ENCODE assay signal across 2 cellular contexts in the genomic region with DNA sequence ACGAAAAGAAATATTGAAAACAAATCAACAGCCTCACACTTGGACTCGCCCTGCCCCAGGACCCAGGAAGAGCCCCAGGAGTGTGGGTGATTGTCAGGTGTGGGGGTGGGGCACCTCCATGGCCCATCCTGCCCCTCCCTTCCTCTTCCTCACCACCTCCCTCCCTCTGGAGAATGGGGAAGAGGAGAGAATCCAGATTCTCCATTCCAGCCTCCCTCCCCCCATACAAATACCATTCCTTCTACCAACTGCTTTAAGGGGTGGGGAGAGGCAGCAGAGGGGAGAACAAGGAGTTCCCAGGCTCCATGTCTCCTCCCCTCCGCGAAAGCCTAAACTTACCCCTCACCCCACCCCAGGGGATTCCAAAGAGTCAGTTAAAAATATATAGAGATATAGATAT.
TF ChIP-seq lines count a peak whose summit lies in the region.

No MANE protein-coding gene starts in this region.

TF ChIP-seq in SK-N-SH, 30 proteins besides CTCF, POLR2A, EP300 and RAD21 (continued from another document):
- TF ChIP-seq, protein P1, sequence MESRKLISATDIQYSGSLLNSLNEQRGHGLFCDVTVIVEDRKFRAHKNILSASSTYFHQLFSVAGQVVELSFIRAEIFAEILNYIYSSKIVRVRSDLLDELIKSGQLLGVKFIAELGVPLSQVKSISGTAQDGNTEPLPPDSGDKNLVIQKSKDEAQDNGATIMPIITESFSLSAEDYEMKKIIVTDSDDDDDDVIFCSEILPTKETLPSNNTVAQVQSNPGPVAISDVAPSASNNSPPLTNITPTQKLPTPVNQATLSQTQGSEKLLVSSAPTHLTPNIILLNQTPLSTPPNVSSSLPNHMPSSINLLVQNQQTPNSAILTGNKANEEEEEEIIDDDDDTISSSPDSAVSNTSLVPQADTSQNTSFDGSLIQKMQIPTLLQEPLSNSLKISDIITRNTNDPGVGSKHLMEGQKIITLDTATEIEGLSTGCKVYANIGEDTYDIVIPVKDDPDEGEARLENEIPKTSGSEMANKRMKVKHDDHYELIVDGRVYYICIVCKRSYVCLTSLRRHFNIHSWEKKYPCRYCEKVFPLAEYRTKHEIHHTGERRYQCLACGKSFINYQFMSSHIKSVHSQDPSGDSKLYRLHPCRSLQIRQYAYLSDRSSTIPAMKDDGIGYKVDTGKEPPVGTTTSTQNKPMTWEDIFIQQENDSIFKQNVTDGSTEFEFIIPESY (IDR thresholded peaks at IDR 0.05; ENCODE audit: borderline replicate concordance, low read depth): no peak
- TF ChIP-seq SMC3 (IDR thresholded peaks at IDR 0.05; ENCODE audit: low read depth, low read length) (no peak), CHD2 (IDR thresholded peaks at IDR 0.05; ENCODE audit: low read length, partially characterized antibody) (no peak), YY1 (IDR thresholded peaks at IDR 0.05; ENCODE audit: low read depth) (no peak), EZH2phosphoT487 (IDR thresholded peaks at IDR 0.05; ENCODE audit: borderline replicate concordance, low read depth) (no peak), MEF2A (IDR thresholded peaks at IDR 0.05; ENCODE audit: borderline replicate concordance, low read depth) (no peak), TAF1 (IDR thresholded peaks at IDR 0.05; ENCODE audit: borderline replicate concordance, low read depth, low read length) (no peak), GATA2 (CRISPR knock-in tag; IDR thresholded peaks at IDR 0.05) (no peak), RXRA (IDR thresholded peaks at IDR 0.05; ENCODE audit: borderline replicate concordance, low read depth) (no peak), GABPA (IDR thresholded peaks at IDR 0.05; ENCODE audit: low read depth) (no peak), POLR2AphosphoS5 (IDR thresholded peaks at IDR 0.05; ENCODE audit: low read depth, low read length) (no peak), SIN3A (IDR thresholded peaks at IDR 0.05; ENCODE audit: borderline replicate concordance, low read depth, low read length) (no peak), FOXJ3 (CRISPR knock-in tag; IDR thresholded peaks at IDR 0.05) (no peak), ELF1 (IDR thresholded peaks at IDR 0.05) (no peak), RFX5 (IDR thresholded peaks at IDR 0.05; ENCODE audit: low read length) (no peak)
- TF ChIP-seq, protein P2, sequence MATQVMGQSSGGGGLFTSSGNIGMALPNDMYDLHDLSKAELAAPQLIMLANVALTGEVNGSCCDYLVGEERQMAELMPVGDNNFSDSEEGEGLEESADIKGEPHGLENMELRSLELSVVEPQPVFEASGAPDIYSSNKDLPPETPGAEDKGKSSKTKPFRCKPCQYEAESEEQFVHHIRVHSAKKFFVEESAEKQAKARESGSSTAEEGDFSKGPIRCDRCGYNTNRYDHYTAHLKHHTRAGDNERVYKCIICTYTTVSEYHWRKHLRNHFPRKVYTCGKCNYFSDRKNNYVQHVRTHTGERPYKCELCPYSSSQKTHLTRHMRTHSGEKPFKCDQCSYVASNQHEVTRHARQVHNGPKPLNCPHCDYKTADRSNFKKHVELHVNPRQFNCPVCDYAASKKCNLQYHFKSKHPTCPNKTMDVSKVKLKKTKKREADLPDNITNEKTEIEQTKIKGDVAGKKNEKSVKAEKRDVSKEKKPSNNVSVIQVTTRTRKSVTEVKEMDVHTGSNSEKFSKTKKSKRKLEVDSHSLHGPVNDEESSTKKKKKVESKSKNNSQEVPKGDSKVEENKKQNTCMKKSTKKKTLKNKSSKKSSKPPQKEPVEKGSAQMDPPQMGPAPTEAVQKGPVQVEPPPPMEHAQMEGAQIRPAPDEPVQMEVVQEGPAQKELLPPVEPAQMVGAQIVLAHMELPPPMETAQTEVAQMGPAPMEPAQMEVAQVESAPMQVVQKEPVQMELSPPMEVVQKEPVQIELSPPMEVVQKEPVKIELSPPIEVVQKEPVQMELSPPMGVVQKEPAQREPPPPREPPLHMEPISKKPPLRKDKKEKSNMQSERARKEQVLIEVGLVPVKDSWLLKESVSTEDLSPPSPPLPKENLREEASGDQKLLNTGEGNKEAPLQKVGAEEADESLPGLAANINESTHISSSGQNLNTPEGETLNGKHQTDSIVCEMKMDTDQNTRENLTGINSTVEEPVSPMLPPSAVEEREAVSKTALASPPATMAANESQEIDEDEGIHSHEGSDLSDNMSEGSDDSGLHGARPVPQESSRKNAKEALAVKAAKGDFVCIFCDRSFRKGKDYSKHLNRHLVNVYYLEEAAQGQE (IDR thresholded peaks at IDR 0.05; ENCODE audit: low read depth, low read length): no peak
- TF ChIP-seq, protein P3, sequence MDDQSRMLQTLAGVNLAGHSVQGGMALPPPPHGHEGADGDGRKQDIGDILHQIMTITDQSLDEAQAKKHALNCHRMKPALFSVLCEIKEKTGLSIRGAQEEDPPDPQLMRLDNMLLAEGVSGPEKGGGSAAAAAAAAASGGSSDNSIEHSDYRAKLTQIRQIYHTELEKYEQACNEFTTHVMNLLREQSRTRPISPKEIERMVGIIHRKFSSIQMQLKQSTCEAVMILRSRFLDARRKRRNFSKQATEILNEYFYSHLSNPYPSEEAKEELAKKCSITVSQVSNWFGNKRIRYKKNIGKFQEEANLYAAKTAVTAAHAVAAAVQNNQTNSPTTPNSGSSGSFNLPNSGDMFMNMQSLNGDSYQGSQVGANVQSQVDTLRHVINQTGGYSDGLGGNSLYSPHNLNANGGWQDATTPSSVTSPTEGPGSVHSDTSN (IDR thresholded peaks at IDR 0.05): no peak

TF ChIP-seq in SK-N-SH treated with all-trans-retinoic acid at 6 μM for 48 hours, 23 proteins besides CTCF, POLR2A, EP300 and RAD21 (continued from another document):
- TF ChIP-seq, protein P4, sequence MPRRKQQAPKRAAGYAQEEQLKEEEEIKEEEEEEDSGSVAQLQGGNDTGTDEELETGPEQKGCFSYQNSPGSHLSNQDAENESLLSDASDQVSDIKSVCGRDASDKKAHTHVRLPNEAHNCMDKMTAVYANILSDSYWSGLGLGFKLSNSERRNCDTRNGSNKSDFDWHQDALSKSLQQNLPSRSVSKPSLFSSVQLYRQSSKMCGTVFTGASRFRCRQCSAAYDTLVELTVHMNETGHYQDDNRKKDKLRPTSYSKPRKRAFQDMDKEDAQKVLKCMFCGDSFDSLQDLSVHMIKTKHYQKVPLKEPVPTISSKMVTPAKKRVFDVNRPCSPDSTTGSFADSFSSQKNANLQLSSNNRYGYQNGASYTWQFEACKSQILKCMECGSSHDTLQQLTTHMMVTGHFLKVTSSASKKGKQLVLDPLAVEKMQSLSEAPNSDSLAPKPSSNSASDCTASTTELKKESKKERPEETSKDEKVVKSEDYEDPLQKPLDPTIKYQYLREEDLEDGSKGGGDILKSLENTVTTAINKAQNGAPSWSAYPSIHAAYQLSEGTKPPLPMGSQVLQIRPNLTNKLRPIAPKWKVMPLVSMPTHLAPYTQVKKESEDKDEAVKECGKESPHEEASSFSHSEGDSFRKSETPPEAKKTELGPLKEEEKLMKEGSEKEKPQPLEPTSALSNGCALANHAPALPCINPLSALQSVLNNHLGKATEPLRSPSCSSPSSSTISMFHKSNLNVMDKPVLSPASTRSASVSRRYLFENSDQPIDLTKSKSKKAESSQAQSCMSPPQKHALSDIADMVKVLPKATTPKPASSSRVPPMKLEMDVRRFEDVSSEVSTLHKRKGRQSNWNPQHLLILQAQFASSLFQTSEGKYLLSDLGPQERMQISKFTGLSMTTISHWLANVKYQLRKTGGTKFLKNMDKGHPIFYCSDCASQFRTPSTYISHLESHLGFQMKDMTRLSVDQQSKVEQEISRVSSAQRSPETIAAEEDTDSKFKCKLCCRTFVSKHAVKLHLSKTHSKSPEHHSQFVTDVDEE (CRISPR knock-in tag; IDR thresholded peaks at IDR 0.05): no peak
- TF ChIP-seq SNAI2 (CRISPR knock-in tag; IDR thresholded peaks at IDR 0.05) (no peak), ESRRG (CRISPR knock-in tag; IDR thresholded peaks at IDR 0.05) (no peak), CSDC2 (CRISPR knock-in tag; IDR thresholded peaks at IDR 0.05) (no peak), ZFP30 (CRISPR knock-in tag; IDR thresholded peaks at IDR 0.05) (no peak), ARNTL (CRISPR knock-in tag; IDR thresholded peaks at IDR 0.05; ENCODE audit: borderline replicate concordance, low read depth) (no peak)
TF ChIP-seq in SK-N-SH treated with all-trans-retinoic acid at 6 μM for 48 hours: peak in this region for 0.
